ENCODE assay signal across 26 cellular contexts in genomic region chr5:147748590-147748989, GRCh38. TPM values are rescaled to one million over a fixed set of nuclear protein-coding genes. Genes with fewer than 3 reads are reported as not detected.
A peak's percentile ranks its signal among the peaks of the same experiment; 100 is the strongest.
DNase-seq lines count a peak whose midpoint lies in the region; ATAC-seq and TF ChIP-seq lines count a peak whose summit lies in the region.
"Had no signal": no experiment of that assay in that cellular context is flagged by ENCODE, and none has a peak within 500 bp of the region (broad histone marks: within the 10 kb centered on the region; RNA-seq: fewer than 3 reads in every experiment).

No MANE protein-coding gene starts in this region.

- BruUV-seq in Calu3 (replicated peaks; lab: Mats Ljungman, UMichigan) = no TSS peak

- no peak overlapping the region for H2BK120ac ChIP-seq in mesendoderm (ENCODE audit: low read depth, low read length)

- H3K23ac ChIP-seq in mesendoderm (ENCODE audit: low read length) = no peak overlapping the region

- WGBS in mesendoderm (ENCODE audit: extremely low coverage, insufficient coverage, low lambda C conversion rate) = no CpG with 5 or more reads among the region's 2 CpGs

- H3K79me1 ChIP-seq in mesendoderm (ENCODE audit: low read length) = no peaks in the 10 kb centered on the region

- H3K36me3 ChIP-seq in mesendoderm (ENCODE audit: control insufficient read depth, insufficient read depth, low read length) = no peaks in the 10 kb centered on the region
- H3K36me3 ChIP-seq: gastrocnemius medialis, neural progenitor cell, spleen, transverse colon had no signal

- no peaks in the 10 kb centered on the region for H3K9me3 Mint-ChIP-seq in Calu3 (ENCODE audit: low read depth, unreplicated experiment)
- H3K9me3 Mint-ChIP-seq: CD8-positive, alpha-beta T cell; immature natural killer cell; neural progenitor cell had no signal

- H3K27me3 ChIP-seq in mesendoderm (ENCODE audit: insufficient read depth, low read length, poor library complexity) = no peaks in the 10 kb centered on the region
- H3K27me3 ChIP-seq: gastrocnemius medialis, neural progenitor cell, spleen, transverse colon had no signal

- no peak overlapping the region for H3K27ac Mint-ChIP-seq in Calu3 (ENCODE audit: unreplicated experiment)
- H3K27ac Mint-ChIP-seq: B cell; CD8-positive, alpha-beta T cell; immature natural killer cell; memory B cell; neural progenitor cell had no signal

- H3K36me3 Mint-ChIP-seq in Calu3 (ENCODE audit: insufficient read depth, unreplicated experiment) = no peaks in the 10 kb centered on the region
- H3K36me3 Mint-ChIP-seq: memory B cell had no signal

- H3K4ac ChIP-seq in mesendoderm (ENCODE audit: low read depth, low read length) = no peak overlapping the region

- no peak overlapping the region for H3K4me3 Mint-ChIP-seq in Calu3 (ENCODE audit: low read depth, unreplicated experiment)
- H3K4me3 Mint-ChIP-seq: B cell; CD8-positive, alpha-beta T cell; immature natural killer cell; memory B cell; neural progenitor cell had no signal

- no peak overlapping the region for H3K4me2 ChIP-seq in mesendoderm (ENCODE audit: low read length)
- H3K4me2 ChIP-seq: neural progenitor cell had no signal

- no peaks in the 10 kb centered on the region for H3K27me3 Mint-ChIP-seq in Calu3 (ENCODE audit: unreplicated experiment)
- H3K27me3 Mint-ChIP-seq: B cell, memory B cell had no signal

- H3K4me1 Mint-ChIP-seq in Calu3 (ENCODE audit: low read depth, unreplicated experiment) = no peaks in the 10 kb centered on the region
- H3K4me1 Mint-ChIP-seq: B cell, memory B cell had no signal

- H2BK15ac ChIP-seq in mesendoderm (replicated peaks; ENCODE audit: low read depth) = no peak overlapping the region

- H3K79me2 ChIP-seq in mesendoderm (ENCODE audit: control insufficient read depth, insufficient read depth, low read length) = no peaks in the 10 kb centered on the region

- peak; percentile 28 for DNase-seq in NCI-H1436 (lab: John Stamatoyannopoulos, UW)
- DNase-seq in NCI-H1436 treated with DMSO at 0.1 percent for 48 hours (lab: John Stamatoyannopoulos, UW) = no peak
- peak; percentile 87 for DNase-seq in NCI-H2029 treated with DMSO at 0.1 percent for 48 hours (lab: John Stamatoyannopoulos, UW)
- DNase-seq in NCI-H748 treated with DMSO at 0.1 percent for 48 hours (lab: John Stamatoyannopoulos, UW) = peak; percentile 66
- DNase-seq in mesendoderm = no peak
- no peak for DNase-seq in HuH-7.5 (ENCODE audit: low spot score)
- no peak for DNase-seq in Calu3
- DNase-seq: activated CD4-positive, alpha-beta T cell treated with anti-CD3 and anti-CD28 coated beads for 4 hours; CD8-positive, alpha-beta T cell; cerebellar nuclear complex; DMS79; gastrocnemius medialis; GDM1; HCEC 1CT; immature natural killer cell; right cardiac atrium; spleen; transverse colon had no signal

- intact Hi-C loops in Calu3 (cut with micrococcal nuclease; ENCODE audit: unreplicated experiment) = no loop called here

- H3K56ac ChIP-seq in mesendoderm (ENCODE audit: low read length) = peak overlapping the region; percentile 34

- H3K4me3 ChIP-seq in mesendoderm (ENCODE audit: low read length) = no peak overlapping the region
- H3K4me3 ChIP-seq: gastrocnemius medialis, K562, neural progenitor cell, spleen, transverse colon had no signal

- no peak for ATAC-seq in GM21717 (IDR thresholded peaks at IDR 0.05; ENCODE audit: unreplicated experiment)
- ATAC-seq: CD8-positive, alpha-beta T cell; gastrocnemius medialis; K562; left lobe of liver; right cardiac atrium had no signal

- no peak overlapping the region for H2BK5ac ChIP-seq in mesendoderm (ENCODE audit: low read length)

- H4K5ac ChIP-seq in mesendoderm (ENCODE audit: low read length) = no peak overlapping the region

- H3K9ac ChIP-seq in mesendoderm (ENCODE audit: low read length) = no peak overlapping the region
- H3K9ac ChIP-seq: neural progenitor cell had no signal

- H4K8ac ChIP-seq in mesendoderm (ENCODE audit: low read depth, low read length) = no peak overlapping the region

- H3K4me1 ChIP-seq in mesendoderm (ENCODE audit: control insufficient read depth, low read depth, low read length) = peaks cover 5% of the 10 kb centered on the region
- H3K4me1 ChIP-seq: gastrocnemius medialis, spleen, transverse colon had no signal

- H3K27ac ChIP-seq in mesendoderm (ENCODE audit: low read depth, low read length) = no peak overlapping the region
- H3K27ac ChIP-seq: gastrocnemius medialis, neural progenitor cell, spleen, transverse colon had no signal

- CTCF ChIA-PET in Calu3 (lab: Charles Lee) = no interaction called here

- H2AK5ac ChIP-seq in mesendoderm (ENCODE audit: low read length) = no peak overlapping the region

- no peak for TF ChIP-seq CTCF in Calu3 (IDR thresholded peaks at IDR 0.05; ENCODE audit: unreplicated experiment)

- no peak overlapping the region for H3K18ac ChIP-seq in mesendoderm (ENCODE audit: low read length)

RNA-seq across cellular contexts. Expression of gene JAKMIP2, which starts 33.9 kb away (rescaled TPM):
- polyA plus RNA-seq in mesendoderm (2013, experiment 1 of 2) = 12.5 TPM
- 13.2 TPM for polyA plus RNA-seq in mesendoderm (2013, experiment 2 of 2)
- not detected in 2 replicates for total RNA-seq in Calu3 (2022)
- total RNA-seq: dermis microvascular lymphatic vessel endothelial cell, K562, MCF 10A had no signal
- polyA plus RNA-seq: K562 had no signal

Comparison
In these comparisons a context has a peak if more than half of its experiments do, and no peak if none do; other contexts are left out.
1. DNase-seq: peak in NCI-H1436 (single experiment), NCI-H2029 treated with DMSO at 0.1 percent for 48 hours (single experiment) and NCI-H748 treated with DMSO at 0.1 percent for 48 hours (single experiment); none in NCI-H1436 treated with DMSO at 0.1 percent for 48 hours (single experiment), mesendoderm (single experiment), HuH-7.5 (single experiment) and Calu3 (single experiment).